9 cellular contexts compared by ENCODE assay signal in the genomic region with DNA sequence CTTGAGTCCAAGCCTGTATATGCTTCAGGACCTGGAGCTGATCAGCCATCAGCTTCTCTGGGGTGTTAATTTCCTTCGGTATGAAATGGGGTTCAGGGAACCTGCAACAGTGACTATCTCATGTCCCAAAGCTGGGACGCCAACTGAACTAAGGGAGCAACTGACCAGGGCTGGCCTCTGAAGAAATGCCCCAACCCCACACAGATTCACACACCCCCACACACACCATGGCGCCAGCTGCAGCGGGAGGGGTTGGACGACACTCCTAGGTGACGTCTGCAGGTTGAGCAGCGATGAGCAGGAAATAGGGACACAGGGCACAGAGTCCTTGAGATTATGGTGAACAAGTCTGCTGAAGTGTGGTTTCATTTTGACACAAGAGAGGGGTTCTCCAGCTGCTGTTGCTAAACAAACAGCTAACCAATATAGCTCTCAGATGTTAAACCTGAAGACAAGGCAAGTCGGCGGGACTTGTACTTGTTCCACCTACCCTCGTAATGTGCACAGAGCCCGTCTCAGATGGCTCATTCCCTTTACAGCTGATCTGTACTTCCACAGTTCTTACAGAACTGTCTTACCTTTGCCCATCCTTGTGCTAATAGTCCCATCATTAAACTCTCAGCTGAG. TPM values are rescaled to one million over a fixed set of nuclear protein-coding genes. Genes with fewer than 3 reads are reported as not detected.
DNase-seq lines count a peak whose midpoint lies in the region; ATAC-seq and TF ChIP-seq lines count a peak whose summit lies in the region.
"Had no signal": no experiment of that assay in that cellular context is flagged by ENCODE, and none has a peak within 500 bp of the region (broad histone marks: within the 10 kb centered on the region; RNA-seq: fewer than 3 reads in every experiment).

No MANE protein-coding gene starts in this region.

- H3K4me1 ChIP-seq in BLaER1 (peaks cover 56% of the 10 kb centered on the region), upper lobe of right lung (peaks cover 4% of the 10 kb centered on the region), endodermal cell (ENCODE audit: control insufficient read depth, insufficient read depth, low read length) (no peaks in the 10 kb centered on the region)

- intact Hi-C loops in activated CD8-positive, alpha-beta T cell treated with anti-CD3 and anti-CD28 coated beads for 36 hours (cut with micrococcal nuclease): no loop called here
- intact Hi-C loops in upper lobe of right lung (cut with DNase I): no loop called here

- H4K20me1 ChIP-seq in BLaER1: no peaks in the 10 kb centered on the region

- no peak overlapping the region for H3K9ac ChIP-seq in BLaER1
- no peak overlapping the region for H3K9ac ChIP-seq in endodermal cell (ENCODE audit: extremely low read depth, low read length, poor library complexity, severe bottlenecking)

- H3K27ac Mint-ChIP-seq in activated CD8-positive, alpha-beta T cell treated with anti-CD3 and anti-CD28 coated beads for 36 hours: peak overlapping the region; percentile 23
- no peak overlapping the region for H3K27ac Mint-ChIP-seq in endodermal cell

- H3K27me3 ChIP-seq in BLaER1: no peaks in the 10 kb centered on the region
- H3K27me3 ChIP-seq in upper lobe of right lung: no peaks in the 10 kb centered on the region
- H3K27me3 ChIP-seq in endodermal cell (ENCODE audit: control insufficient read depth, insufficient read depth, low read length, poor library complexity, severe bottlenecking): no peaks in the 10 kb centered on the region

- H3K36me3 Mint-ChIP-seq in activated CD8-positive, alpha-beta T cell treated with anti-CD3 and anti-CD28 coated beads for 36 hours (ENCODE audit: low read depth): no peaks in the 10 kb centered on the region
- H3K36me3 Mint-ChIP-seq in endodermal cell (ENCODE audit: low read depth): no peaks in the 10 kb centered on the region

- H3K36me3 ChIP-seq in BLaER1 (no peaks in the 10 kb centered on the region), upper lobe of right lung (no peaks in the 10 kb centered on the region), endodermal cell (ENCODE audit: control insufficient read depth, insufficient read depth, low read length) (no peaks in the 10 kb centered on the region)
- H3K36me3 ChIP-seq: thoracic aorta had no signal

- 75 to 83% methylated on average over 4 to 11 of the region's 11 CpGs for WGBS in endodermal cell (ENCODE audit: insufficient coverage in 1 of 2, insufficient read length in 1 of 2), 2 experiments

- H3K4me1 Mint-ChIP-seq in activated CD8-positive, alpha-beta T cell treated with anti-CD3 and anti-CD28 coated beads for 36 hours (ENCODE audit: low read depth): peaks cover 7% of the 10 kb centered on the region
- no peaks in the 10 kb centered on the region for H3K4me1 Mint-ChIP-seq in endodermal cell

- TF ChIP-seq CTCF in activated CD8-positive, alpha-beta T cell treated with anti-CD3 and anti-CD28 coated beads for 36 hours (IDR thresholded peaks at IDR 0.05): no peak
- TF ChIP-seq CTCF in upper lobe of right lung (IDR thresholded peaks at IDR 0.05) (no peak), endodermal cell (conservative IDR thresholded peaks at IDR 0.05) (no peak)

- H3K9me3 ChIP-seq in BLaER1 (peaks cover 42% of the 10 kb centered on the region), upper lobe of right lung (no peaks in the 10 kb centered on the region), endodermal cell (ENCODE audit: control insufficient read depth, low read length) (no peaks in the 10 kb centered on the region)
- H3K9me3 ChIP-seq: thoracic aorta had no signal

- peak; percentile 63 for DNase-seq in GM19238 (ENCODE audit: insufficient read length, low spot score)
- peak; percentile 50 for DNase-seq in activated CD8-positive, alpha-beta T cell treated with anti-CD3 and anti-CD28 coated beads for 36 hours
- no peak for DNase-seq in upper lobe of right lung
- no peak for DNase-seq in endodermal cell
- no peak for DNase-seq in epidermal melanocyte (ENCODE audit: insufficient read length, low spot score)
- DNase-seq in HK-2 (ENCODE audit: unreplicated experiment): no peak

- ATAC-seq in HG03139 (IDR thresholded peaks at IDR 0.05; ENCODE audit: unreplicated experiment) (peak; percentile 88), upper lobe of right lung (peak; percentile 76)
- peak; percentile 89 for ATAC-seq in activated CD8-positive, alpha-beta T cell treated with anti-CD3 and anti-CD28 coated beads for 36 hours

- H3K4me3 ChIP-seq in BLaER1 (no peak overlapping the region), upper lobe of right lung (no peak overlapping the region), endodermal cell (ENCODE audit: low read length) (no peak overlapping the region)
- H3K4me3 ChIP-seq: thoracic aorta had no signal

- H3K4me3 Mint-ChIP-seq in activated CD8-positive, alpha-beta T cell treated with anti-CD3 and anti-CD28 coated beads for 36 hours: peak overlapping the region; percentile 12
- no peak overlapping the region for H3K4me3 Mint-ChIP-seq in endodermal cell

- H3K4me2 ChIP-seq in BLaER1: peak overlapping the region; percentile 87

- H3K27ac ChIP-seq in BLaER1 (0 out of 2 replicates have a peak overlapping the region, but pooled peaks have one; percentile 18), upper lobe of right lung (no peak overlapping the region), endodermal cell (ENCODE audit: low read depth, low read length) (no peak overlapping the region)
- H3K27ac ChIP-seq: thoracic aorta had no signal

- no peaks in the 10 kb centered on the region for H3K27me3 Mint-ChIP-seq in activated CD8-positive, alpha-beta T cell treated with anti-CD3 and anti-CD28 coated beads for 36 hours
- H3K27me3 Mint-ChIP-seq in endodermal cell (ENCODE audit: insufficient read depth): peaks cover 4% of the 10 kb centered on the region

- CTCF ChIA-PET in activated CD8-positive, alpha-beta T cell treated with anti-CD3 and anti-CD28 coated beads for 36 hours (lab: Charles Lee): interaction anchor here (1.0 kb wide), 1 partner anchor 22 kb away, joined by 3 read pairs; no protein-coding TSS in a partner anchor

- POLR2A ChIA-PET in activated CD8-positive, alpha-beta T cell treated with anti-CD3 and anti-CD28 coated beads for 36 hours (lab: Charles Lee): interaction anchor here (1.2 to 1.4 kb wide), 2 partner anchors 12 to 222 kb away, joined by 3 to 4 read pairs; no protein-coding TSS in a partner anchor

- H3K9me3 Mint-ChIP-seq in activated CD8-positive, alpha-beta T cell treated with anti-CD3 and anti-CD28 coated beads for 36 hours: peaks cover 4% of the 10 kb centered on the region
- H3K9me3 Mint-ChIP-seq in endodermal cell: no peaks in the 10 kb centered on the region

RNA-seq across cellular contexts. Expression of gene ADTRP, which starts 7.5 kb away (rescaled TPM):
- 10 to 100 TPM; 20.0 to 21.9 TPM for total RNA-seq in activated CD8-positive, alpha-beta T cell treated with anti-CD3 and anti-CD28 coated beads for 36 hours
- 21.0 TPM for total RNA-seq in upper lobe of right lung
- total RNA-seq in endodermal cell: under 1 TPM; 0.20 to 0.29 TPM
- 0.43 TPM for polyA plus RNA-seq in endodermal cell (2013, experiment 1 of 2)
- 0.58 TPM for polyA plus RNA-seq in endodermal cell (2013, experiment 2 of 2)
- total RNA-seq: thoracic aorta had no signal

Comparison
In these comparisons a context has a peak if more than half of its experiments do, and no peak if none do; other contexts are left out.
1. DNase-seq: peak in GM19238 (single experiment) and activated CD8-positive, alpha-beta T cell treated with anti-CD3 and anti-CD28 coated beads for 36 hours (single experiment); none in upper lobe of right lung (single experiment), endodermal cell (single experiment), epidermal melanocyte (single experiment) and HK-2 (single experiment).
2. RNA of gene ADTRP, which starts 7.5 kb away (total RNA-seq): 20.0 to 21.9 TPM in activated CD8-positive, alpha-beta T cell treated with anti-CD3 and anti-CD28 coated beads for 36 hours and 21.0 TPM in upper lobe of right lung (single experiment); 0.20 to 0.29 TPM in endodermal cell; every median in the first group is over 10 times any median in the second.
3. Peak in every context shown above with its lines, with median percentiles within 50 percentile points of each other: ATAC-seq.